Comparison of ENCODE assay signal across 8 cellular contexts in genomic region chr12:16347391-16348298, GRCh38. TPM values are rescaled to one million over a fixed set of nuclear protein-coding genes. Genes with fewer than 3 reads are reported as not detected.
DNase-seq lines count a peak whose midpoint lies in the region; ATAC-seq, FAIRE-seq and TF ChIP-seq lines count a peak whose summit lies in the region.

MGST1 (plus strand) TSS chr12:16347645; CDS start chr12:16354253, 6,608 bp downstream.

- TF ChIP-seq EP300 in GM12878 (IDR thresholded peaks at IDR 0.05; ENCODE audit: borderline replicate concordance in 1 of 2, control insufficient read depth in 1 of 2, low read depth in 2 of 2, low read length in 2 of 2) (no peak), sigmoid colon (IDR thresholded peaks at IDR 0.05) (no peak)

- H3K27me3 ChIP-seq in HCT116 (ENCODE audit: insufficient read depth, low read length) = no peaks in the 10 kb centered on the region
- no peaks in the 10 kb centered on the region for H3K27me3 ChIP-seq in GM12878 (replicated peaks in 1 of 2; ENCODE audit: control insufficient read depth in 2 of 2, insufficient read depth in 2 of 2, low read length in 1 of 2)
- H3K27me3 ChIP-seq in iPS-15b (ENCODE audit: control insufficient read depth, insufficient read depth, low read length) = no peaks in the 10 kb centered on the region
- no peaks in the 10 kb centered on the region for H3K27me3 ChIP-seq in sigmoid colon
- H3K27me3 ChIP-seq in CD4-positive, alpha-beta memory T cell (ENCODE audit: insufficient read depth, low read length) = no peaks in the 10 kb centered on the region

- DNase-seq in DMS79 (lab: John Stamatoyannopoulos, UW) (peak; percentile 29), HCT116 (ENCODE audit: low read depth, low spot score) (peak; percentile 57), NCI-H2081 (lab: John Stamatoyannopoulos, UW) (peak; percentile 96 to 97), GM12878 (ENCODE audit: low read depth, low spot score) (peak; percentile 11), sigmoid colon (peak; percentile 80), HTR-8/SVneo (ENCODE audit: insufficient read length, low spot score) (no peak)
- no peak for DNase-seq in CD4-positive, alpha-beta memory T cell

- H3K4me3 ChIP-seq in HCT116 (replicated peaks in 1 of 2; ENCODE audit: low read depth in 1 of 2, low read length in 2 of 2) (peak within 1 kb of the TSS; percentile 65 to 82), GM12878 (no peak within 1 kb of the TSS), iPS-15b (ENCODE audit: low read depth, low read length) (peak within 1 kb of the TSS; percentile 82), sigmoid colon (peak within 1 kb of the TSS; percentile 31 to 50 (median 48))
- no peak within 1 kb of the TSS for H3K4me3 ChIP-seq in CD4-positive, alpha-beta memory T cell (ENCODE audit: low read length in 2 of 2)

- peak within 1 kb of the TSS; percentile 96 for H3K4me2 ChIP-seq in HCT116 (ENCODE audit: low read length)
- H3K4me2 ChIP-seq in GM12878 (ENCODE audit: control insufficient read depth, insufficient read depth) = 0 out of 2 replicates have a peak within 1 kb of the TSS, but pooled peaks have one; percentile 5

- TF ChIP-seq CTCF in HCT116 (IDR thresholded peaks at IDR 0.05 in 2 of 3, conservative IDR thresholded peaks at IDR 0.05 in 1 of 3; ENCODE audit: borderline replicate concordance in 1 of 3, insufficient read depth in 1 of 3, low read depth in 2 of 3, low read length in 2 of 3) = no peak
- TF ChIP-seq CTCF in GM12878 (IDR thresholded peaks at IDR 0.05 in 2 of 3, conservative IDR thresholded peaks at IDR 0.05 in 1 of 3; ENCODE audit: control insufficient read depth in 2 of 3, extremely low read depth in 1 of 3, insufficient read depth in 1 of 3, low read depth in 3 of 3, low read length in 3 of 3) = no peak
- TF ChIP-seq CTCF in sigmoid colon (IDR thresholded peaks at IDR 0.05) = no peak

- H3K4me3 Mint-ChIP-seq in CD4-positive, alpha-beta memory T cell = no peak within 1 kb of the TSS

- no peak within 1 kb of the TSS for H3K27ac Mint-ChIP-seq in CD4-positive, alpha-beta memory T cell

- H3K27ac ChIP-seq in HCT116 (ENCODE audit: low read depth, low read length) = peak within 1 kb of the TSS; percentile 52
- peak within 1 kb of the TSS; percentile 18; the same call in 1 of the 2 replicates for H3K27ac ChIP-seq in GM12878 (ENCODE audit: control insufficient read depth, insufficient read depth)
- H3K27ac ChIP-seq in sigmoid colon = peak within 1 kb of the TSS; percentile 66 to 76 (median 73)
- H3K27ac ChIP-seq in CD4-positive, alpha-beta memory T cell (ENCODE audit: low read depth, low read length) = no peak within 1 kb of the TSS

- TF ChIP-seq POLR2A in HCT116 (IDR thresholded peaks at IDR 0.05; ENCODE audit: borderline replicate concordance, extremely low read depth, insufficient read depth, insufficient read length) = peak; percentile 87
- peak; percentile 46; the same call in 1 of the 2 replicates for TF ChIP-seq POLR2A in GM12878 (IDR thresholded peaks at IDR 0.05; ENCODE audit: low read depth, low read length)
- TF ChIP-seq POLR2A in sigmoid colon (IDR thresholded peaks at IDR 0.05) = peak in 1 of 2 donors; percentile 34

- H3K4me1 Mint-ChIP-seq in CD4-positive, alpha-beta memory T cell = no peaks in the 10 kb centered on the region

- BruUV-seq in HCT116 (replicated peaks; lab: Mats Ljungman, UMichigan) = TSS peak; percentile 57
- BruUV-seq in GM12878 (replicated peaks; lab: Mats Ljungman, UMichigan) = TSS peak; percentile 62

- H3K36me3 ChIP-seq in HCT116 (ENCODE audit: control insufficient read depth in 1 of 2, insufficient read depth in 2 of 2, low read length in 2 of 2) (no peaks in the 10 kb centered on the region), GM12878 (ENCODE audit: control insufficient read depth in 2 of 2, insufficient read depth in 2 of 2, low read length in 1 of 2) (no peaks in the 10 kb centered on the region), iPS-15b (ENCODE audit: control insufficient read depth, insufficient read depth, low read length) (no peaks in the 10 kb centered on the region), sigmoid colon (no peaks in the 10 kb centered on the region)
- no peaks in the 10 kb centered on the region for H3K36me3 ChIP-seq in CD4-positive, alpha-beta memory T cell (ENCODE audit: insufficient read depth, low read length)

- peaks cover 2% of the 10 kb centered on the region in 2 donors for H3K27me3 Mint-ChIP-seq in CD4-positive, alpha-beta memory T cell

- H3K79me2 ChIP-seq in HCT116 (ENCODE audit: insufficient read depth, low read length) (peaks cover 56% of the 10 kb centered on the region), GM12878 (ENCODE audit: control insufficient read depth, insufficient read depth, low read length) (no peaks in the 10 kb centered on the region)

- CTCF ChIA-PET in HCT116 (lab: Charles Lee) = no interaction called here
- CTCF ChIA-PET in GM12878 (lab: Yijun Ruan, JAX) = no interaction called here
- CTCF ChIA-PET in CD4-positive, alpha-beta memory T cell (lab: Charles Lee; ENCODE audit: partially characterized antibody) = no interaction called here

- ATAC-seq in HCT116 (peak; percentile 92), GM12878 (peak; percentile 81)

- 16% methylated on average over 27 of the region's 31 CpGs for WGBS in GM12878 (ENCODE audit: insufficient coverage, insufficient replicate concordance, low lambda C conversion rate, missing lambda C conversion rate)
- WGBS in sigmoid colon, 2 donors = 2 to 6% methylated on average over 31 of the region's 31 CpGs

- H3K9ac ChIP-seq in HCT116 (ENCODE audit: low read length) (peak within 1 kb of the TSS; percentile 92), GM12878 (ENCODE audit: control insufficient read depth, insufficient read depth, low read length) (no peak within 1 kb of the TSS; the same call in 1 of the 2 replicates), iPS-15b (ENCODE audit: low read depth, low read length) (peak within 1 kb of the TSS; percentile 86)

- POLR2A ChIA-PET in HCT116 (lab: Charles Lee) (no interaction called here), GM12878 (lab: Charles Lee) (no interaction called here)
- POLR2A ChIA-PET in CD4-positive, alpha-beta memory T cell (lab: Charles Lee; ENCODE audit: partially characterized antibody) = no interaction called here

- H3K9me2 ChIP-seq in HCT116 (ENCODE audit: insufficient read depth) = no peaks in the 10 kb centered on the region

- intact Hi-C loops in HCT116 (cut with micrococcal nuclease) = no loop called here
- intact Hi-C loops in GM12878 (cut with micrococcal nuclease; ENCODE audit: unreplicated experiment) = no loop called here
- intact Hi-C loops in sigmoid colon (cut with DNase I) = loop anchor here (5.0 kb wide), 1 partner anchor 180 kb away; no protein-coding TSS in a partner anchor
- intact Hi-C loops in CD4-positive, alpha-beta memory T cell (cut with micrococcal nuclease) = no loop called here

- H3K9me3 Mint-ChIP-seq in CD4-positive, alpha-beta memory T cell = peaks cover 0 to 12% (median 4%) of the 10 kb centered on the region in 8 donors

- in situ Hi-C loops in GM12878 (cut with MboI) = no loop called here

- no peak for TF ChIP-seq RAD21 in HCT116 (IDR thresholded peaks at IDR 0.05; ENCODE audit: low read depth)
- no peak for TF ChIP-seq RAD21 in GM12878 (IDR thresholded peaks at IDR 0.05; ENCODE audit: insufficient read depth, low read depth, low read length)

- RAD21 ChIA-PET in HCT116 (lab: Charles Lee; ENCODE audit: low non-redundant PET in 1 of 2, low total read pairs in 2 of 2, uncharacterized antibody in 2 of 2, unreplicated experiment in 2 of 2) (interaction anchor here in 1 of 2 experiments (0.5 kb wide), 1 partner anchor 12 kb away, joined by 3 read pairs; no protein-coding TSS in a partner anchor), GM12878 (lab: Charles Lee; ENCODE audit: unreplicated experiment) (interaction anchor here (0.6 to 1.4 kb wide), 2 partner anchors 93 to 581 kb away, joined by 3 read pairs; no protein-coding TSS in a partner anchor)

- SMC1A ChIA-PET in GM12878 (lab: Charles Lee; ENCODE audit: uncharacterized antibody, unreplicated experiment) = interaction anchor here (0.8 kb wide), 1 partner anchor 149 kb away, joined by 3 read pairs; no protein-coding TSS in a partner anchor

- peaks cover 6% of the 10 kb centered on the region; the same call in 1 of the 2 replicates for H4K20me1 ChIP-seq in HCT116 (ENCODE audit: insufficient read depth)
- H4K20me1 ChIP-seq in GM12878 (ENCODE audit: control insufficient read depth, insufficient read depth) = no peaks in the 10 kb centered on the region

- no peaks in the 10 kb centered on the region for H3K36me3 Mint-ChIP-seq in CD4-positive, alpha-beta memory T cell

- H2AFZ ChIP-seq in HCT116 (ENCODE audit: low read depth, low read length, poor library complexity, severe bottlenecking) (peak within 1 kb of the TSS; percentile 94), GM12878 (ENCODE audit: control insufficient read depth, low read depth, low read length) (no peak within 1 kb of the TSS)

- H3K9me3 ChIP-seq in HCT116 (ENCODE audit: control insufficient read depth in 1 of 2, insufficient read depth in 1 of 2, low read depth in 1 of 2, low read length in 2 of 2) = no peaks in the 10 kb centered on the region
- H3K9me3 ChIP-seq in GM12878 (replicated peaks; ENCODE audit: control insufficient read depth, insufficient read depth, low read length) = no peaks in the 10 kb centered on the region
- H3K9me3 ChIP-seq in iPS-15b (ENCODE audit: control insufficient read depth, insufficient read depth, low read length) = no peaks in the 10 kb centered on the region
- H3K9me3 ChIP-seq in sigmoid colon = no peaks in the 10 kb centered on the region
- no peaks in the 10 kb centered on the region for H3K9me3 ChIP-seq in CD4-positive, alpha-beta memory T cell (ENCODE audit: control insufficient read depth in 1 of 2, low read length in 2 of 2)

- H3K4me1 ChIP-seq in HCT116 (ENCODE audit: control insufficient read depth in 1 of 2, insufficient read depth in 2 of 2, low read length in 2 of 2) (peaks cover 20 to 46% of the 10 kb centered on the region in 2 experiments), GM12878 (ENCODE audit: control insufficient read depth, insufficient read depth, low read length) (no peaks in the 10 kb centered on the region), iPS-15b (ENCODE audit: control insufficient read depth, insufficient read depth, low read length) (peaks cover 10% of the 10 kb centered on the region), sigmoid colon (peaks cover 0 to 13% (median 0%) of the 10 kb centered on the region in 4 donors)
- no peaks in the 10 kb centered on the region for H3K4me1 ChIP-seq in CD4-positive, alpha-beta memory T cell (ENCODE audit: insufficient read depth, low read length)

- no peak for FAIRE-seq in GM12878 (lab: Jason Lieb, UNC)
- FAIRE-seq in HTR-8/SVneo (lab: Jason Lieb, UNC) = no peak

RNA-seq across cellular contexts. Expression of gene MGST1, which starts in this region (rescaled TPM):
- total RNA-seq in HCT116 (2021; ENCODE audit: unreplicated experiment) (111 TPM), GM12878 (2014; rRNA removed) (22.5 and 26.9 TPM in 2 replicates), GM12878 (2014; rRNA removed; fragmentation: Illumina TruSeq; extraction: Trizol) (49.9 and 50.4 TPM in 2 replicates), GM12878 (2021) (67.0 and 71.3 TPM in 2 replicates), sigmoid colon (100 to 1,000 TPM in 1 of 4 donors, 10 to 100 TPM in 3; 39.6 to 156 (median 85.0) TPM)
- polyA plus RNA-seq in HCT116 (2012) = 103 and 164 TPM in 2 replicates
- 3.3 and 3.5 TPM in 2 replicates for total RNA-seq in GM12878 (2013; cell fraction: nucleolus; rRNA removed)
- 35.6 TPM for polyA plus RNA-seq in GM12878 (2011; ENCODE audit: low read depth)
- polyA plus RNA-seq in GM12878 (2011; rRNA removed) (142 and 161 TPM in 2 replicates), GM12878 (2014; fragmentation: Illumina TruSeq; extraction: Trizol) (183 and 267 TPM in 2 replicates), GM12878 (2014; fragmentation: Nextera tagmentation; extraction: Ambion mirVana) (100 to 1,000 TPM; 219 to 237 TPM), GM12878 (2014; rRNA removed) (88.1 and 91.7 TPM in 2 replicates), GM12878 (2016; fragmentation: Nextera tagmentation; extraction: Ambion mirVana) (100 to 1,000 TPM; 222 to 236 TPM), sigmoid colon (100 to 1,000 TPM; 192 to 407 (median 218) TPM)
- 83.5 and 114 TPM in 2 replicates for polyA plus RNA-seq in GM12878 (2011; cell fraction: cytosol; rRNA removed)
- 35.8 and 37.7 TPM in 2 replicates for polyA plus RNA-seq in GM12878 (2011; cell fraction: nucleus; rRNA removed)
- polyA plus RNA-seq in GM12878 (2012) = 12.1 and 14.8 TPM in 2 replicates
- 36.6 and 58.4 TPM in 2 replicates for polyA minus RNA-seq in GM12878 (2011; rRNA and poly(A)+ RNA removed)
- 34.3 and 40.9 TPM in 2 replicates for polyA minus RNA-seq in GM12878 (2011; cell fraction: cytosol; rRNA and poly(A)+ RNA removed)
- polyA minus RNA-seq in GM12878 (2011; cell fraction: nucleus; rRNA and poly(A)+ RNA removed) = 25.1 and 32.1 TPM in 2 replicates
- total RNA-seq in CD4-positive, alpha-beta memory T cell = 1 to 10 TPM; 1.2 to 2.3 TPM
- polyA plus RNA-seq in CD4-positive, alpha-beta memory T cell = not detected

Comparison
In these comparisons a context has a peak if more than half of its experiments do, and no peak if none do; other contexts are left out.
1. RNA of gene MGST1 (polyA plus RNA-seq): 12.1 to 267 TPM in GM12878 and 192 to 407 TPM in sigmoid colon; not detected in CD4-positive, alpha-beta memory T cell; every median in the first group is over 10 times any median in the second.
2. DNase-seq: peak in DMS79 (single experiment), HCT116 (single experiment), NCI-H2081 (2 of 2), GM12878 (single experiment) and sigmoid colon (single experiment); none in HTR-8/SVneo (single experiment) and CD4-positive, alpha-beta memory T cell (0 of 5).
3. H3K4me3 ChIP-seq: peak in HCT116 (2 of 2), iPS-15b (single experiment) and sigmoid colon (4 of 4); none in GM12878 (single experiment) and CD4-positive, alpha-beta memory T cell (0 of 2).